Comparison of ENCODE assay signal across 1 cellular context in the genomic region with DNA sequence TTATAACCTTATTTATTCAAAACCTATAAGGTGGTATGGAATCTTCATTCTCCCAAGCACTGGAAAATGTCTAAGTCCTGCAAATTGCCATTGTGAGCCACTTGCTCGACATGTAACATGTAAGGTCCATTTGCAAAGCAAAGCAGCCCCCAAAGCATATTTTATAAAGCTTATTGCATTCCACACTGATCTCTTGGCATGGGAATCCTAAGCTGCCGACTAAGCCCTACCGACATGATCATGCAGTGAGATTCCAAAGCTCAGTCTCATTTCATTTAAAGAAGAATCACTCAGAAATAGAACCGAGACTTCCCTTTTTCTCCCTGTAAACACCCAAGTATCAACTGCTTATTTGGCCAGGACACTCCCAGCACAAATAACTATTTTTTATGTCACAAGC.
TF ChIP-seq lines count a peak whose summit lies in the region.

No MANE protein-coding gene starts in this region.

TF ChIP-seq in H1, 55 proteins besides CTCF, POLR2A, EP300 and RAD21 (continued from another document):
- TF ChIP-seq, protein P1, sequence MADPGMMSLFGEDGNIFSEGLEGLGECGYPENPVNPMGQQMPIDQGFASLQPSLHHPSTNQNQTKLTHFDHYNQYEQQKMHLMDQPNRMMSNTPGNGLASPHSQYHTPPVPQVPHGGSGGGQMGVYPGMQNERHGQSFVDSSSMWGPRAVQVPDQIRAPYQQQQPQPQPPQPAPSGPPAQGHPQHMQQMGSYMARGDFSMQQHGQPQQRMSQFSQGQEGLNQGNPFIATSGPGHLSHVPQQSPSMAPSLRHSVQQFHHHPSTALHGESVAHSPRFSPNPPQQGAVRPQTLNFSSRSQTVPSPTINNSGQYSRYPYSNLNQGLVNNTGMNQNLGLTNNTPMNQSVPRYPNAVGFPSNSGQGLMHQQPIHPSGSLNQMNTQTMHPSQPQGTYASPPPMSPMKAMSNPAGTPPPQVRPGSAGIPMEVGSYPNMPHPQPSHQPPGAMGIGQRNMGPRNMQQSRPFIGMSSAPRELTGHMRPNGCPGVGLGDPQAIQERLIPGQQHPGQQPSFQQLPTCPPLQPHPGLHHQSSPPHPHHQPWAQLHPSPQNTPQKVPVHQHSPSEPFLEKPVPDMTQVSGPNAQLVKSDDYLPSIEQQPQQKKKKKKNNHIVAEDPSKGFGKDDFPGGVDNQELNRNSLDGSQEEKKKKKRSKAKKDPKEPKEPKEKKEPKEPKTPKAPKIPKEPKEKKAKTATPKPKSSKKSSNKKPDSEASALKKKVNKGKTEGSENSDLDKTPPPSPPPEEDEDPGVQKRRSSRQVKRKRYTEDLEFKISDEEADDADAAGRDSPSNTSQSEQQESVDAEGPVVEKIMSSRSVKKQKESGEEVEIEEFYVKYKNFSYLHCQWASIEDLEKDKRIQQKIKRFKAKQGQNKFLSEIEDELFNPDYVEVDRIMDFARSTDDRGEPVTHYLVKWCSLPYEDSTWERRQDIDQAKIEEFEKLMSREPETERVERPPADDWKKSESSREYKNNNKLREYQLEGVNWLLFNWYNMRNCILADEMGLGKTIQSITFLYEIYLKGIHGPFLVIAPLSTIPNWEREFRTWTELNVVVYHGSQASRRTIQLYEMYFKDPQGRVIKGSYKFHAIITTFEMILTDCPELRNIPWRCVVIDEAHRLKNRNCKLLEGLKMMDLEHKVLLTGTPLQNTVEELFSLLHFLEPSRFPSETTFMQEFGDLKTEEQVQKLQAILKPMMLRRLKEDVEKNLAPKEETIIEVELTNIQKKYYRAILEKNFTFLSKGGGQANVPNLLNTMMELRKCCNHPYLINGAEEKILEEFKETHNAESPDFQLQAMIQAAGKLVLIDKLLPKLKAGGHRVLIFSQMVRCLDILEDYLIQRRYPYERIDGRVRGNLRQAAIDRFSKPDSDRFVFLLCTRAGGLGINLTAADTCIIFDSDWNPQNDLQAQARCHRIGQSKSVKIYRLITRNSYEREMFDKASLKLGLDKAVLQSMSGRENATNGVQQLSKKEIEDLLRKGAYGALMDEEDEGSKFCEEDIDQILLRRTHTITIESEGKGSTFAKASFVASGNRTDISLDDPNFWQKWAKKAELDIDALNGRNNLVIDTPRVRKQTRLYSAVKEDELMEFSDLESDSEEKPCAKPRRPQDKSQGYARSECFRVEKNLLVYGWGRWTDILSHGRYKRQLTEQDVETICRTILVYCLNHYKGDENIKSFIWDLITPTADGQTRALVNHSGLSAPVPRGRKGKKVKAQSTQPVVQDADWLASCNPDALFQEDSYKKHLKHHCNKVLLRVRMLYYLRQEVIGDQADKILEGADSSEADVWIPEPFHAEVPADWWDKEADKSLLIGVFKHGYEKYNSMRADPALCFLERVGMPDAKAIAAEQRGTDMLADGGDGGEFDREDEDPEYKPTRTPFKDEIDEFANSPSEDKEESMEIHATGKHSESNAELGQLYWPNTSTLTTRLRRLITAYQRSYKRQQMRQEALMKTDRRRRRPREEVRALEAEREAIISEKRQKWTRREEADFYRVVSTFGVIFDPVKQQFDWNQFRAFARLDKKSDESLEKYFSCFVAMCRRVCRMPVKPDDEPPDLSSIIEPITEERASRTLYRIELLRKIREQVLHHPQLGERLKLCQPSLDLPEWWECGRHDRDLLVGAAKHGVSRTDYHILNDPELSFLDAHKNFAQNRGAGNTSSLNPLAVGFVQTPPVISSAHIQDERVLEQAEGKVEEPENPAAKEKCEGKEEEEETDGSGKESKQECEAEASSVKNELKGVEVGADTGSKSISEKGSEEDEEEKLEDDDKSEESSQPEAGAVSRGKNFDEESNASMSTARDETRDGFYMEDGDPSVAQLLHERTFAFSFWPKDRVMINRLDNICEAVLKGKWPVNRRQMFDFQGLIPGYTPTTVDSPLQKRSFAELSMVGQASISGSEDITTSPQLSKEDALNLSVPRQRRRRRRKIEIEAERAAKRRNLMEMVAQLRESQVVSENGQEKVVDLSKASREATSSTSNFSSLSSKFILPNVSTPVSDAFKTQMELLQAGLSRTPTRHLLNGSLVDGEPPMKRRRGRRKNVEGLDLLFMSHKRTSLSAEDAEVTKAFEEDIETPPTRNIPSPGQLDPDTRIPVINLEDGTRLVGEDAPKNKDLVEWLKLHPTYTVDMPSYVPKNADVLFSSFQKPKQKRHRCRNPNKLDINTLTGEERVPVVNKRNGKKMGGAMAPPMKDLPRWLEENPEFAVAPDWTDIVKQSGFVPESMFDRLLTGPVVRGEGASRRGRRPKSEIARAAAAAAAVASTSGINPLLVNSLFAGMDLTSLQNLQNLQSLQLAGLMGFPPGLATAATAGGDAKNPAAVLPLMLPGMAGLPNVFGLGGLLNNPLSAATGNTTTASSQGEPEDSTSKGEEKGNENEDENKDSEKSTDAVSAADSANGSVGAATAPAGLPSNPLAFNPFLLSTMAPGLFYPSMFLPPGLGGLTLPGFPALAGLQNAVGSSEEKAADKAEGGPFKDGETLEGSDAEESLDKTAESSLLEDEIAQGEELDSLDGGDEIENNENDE (IDR thresholded peaks at IDR 0.05; ENCODE audit: insufficient replicate concordance, low read length): no peak
- TF ChIP-seq HDAC6 (IDR thresholded peaks at IDR 0.05; ENCODE audit: low read depth, low read length): no peak
- TF ChIP-seq SIN3A (conservative IDR thresholded peaks at IDR 0.05 in 1 of 2, IDR thresholded peaks at IDR 0.05 in 1 of 2; ENCODE audit: low read depth in 1 of 2, low read length in 2 of 2): no peak
- TF ChIP-seq ZNF274 (IDR thresholded peaks at IDR 0.05; ENCODE audit: borderline replicate concordance, extremely low read depth, low read length): no peak
- TF ChIP-seq TBP (IDR thresholded peaks at IDR 0.05; ENCODE audit: low read depth, low read length): no peak
- no peak for TF ChIP-seq TAF7 (optimal IDR thresholded peaks at IDR 0.05; ENCODE audit: borderline replicate concordance, low read depth, low read length)
- no peak for TF ChIP-seq BRCA1 (IDR thresholded peaks at IDR 0.05; ENCODE audit: low read depth, low read length)
- no peak for TF ChIP-seq SP2 (IDR thresholded peaks at IDR 0.05; ENCODE audit: low read length)
- TF ChIP-seq HDAC2 (IDR thresholded peaks at IDR 0.05; ENCODE audit: borderline replicate concordance in 1 of 2, low read depth in 2 of 2, low read length in 2 of 2): no peak
- no peak for TF ChIP-seq SIRT6 (IDR thresholded peaks at IDR 0.05; ENCODE audit: low read length)
